8 cellular contexts compared by ENCODE assay signal in genomic region chr2:218892693-218893348, GRCh38. TPM values are rescaled to one million over a fixed set of nuclear protein-coding genes. Genes with fewer than 3 reads are reported as not detected.
DNase-seq lines count a peak whose midpoint lies in the region; ATAC-seq and TF ChIP-seq lines count a peak whose summit lies in the region.

No MANE protein-coding gene starts in this region.

- H3K4me3 ChIP-seq in BLaER1 (peak overlapping the region; percentile 59), muscle layer of colon (ENCODE audit: low read depth in 1 of 2, low read length in 2 of 2) (peak overlapping the region; percentile 27 to 38)

- H3K27me3 Mint-ChIP-seq in activated CD8-positive, alpha-beta T cell treated with anti-CD3 and anti-CD28 coated beads for 36 hours, result no peaks in the 10 kb centered on the region
- H3K27me3 Mint-ChIP-seq in effector memory CD8-positive, alpha-beta T cell, result no peaks in the 10 kb centered on the region

- peaks cover 51% of the 10 kb centered on the region for H3K4me1 Mint-ChIP-seq in activated CD8-positive, alpha-beta T cell treated with anti-CD3 and anti-CD28 coated beads for 36 hours (ENCODE audit: low read depth)
- H3K4me1 Mint-ChIP-seq in effector memory CD8-positive, alpha-beta T cell (ENCODE audit: low read depth in 2 of 2), result peaks cover 36 to 43% of the 10 kb centered on the region in 2 donors

- H3K4me3 Mint-ChIP-seq in activated CD8-positive, alpha-beta T cell treated with anti-CD3 and anti-CD28 coated beads for 36 hours, result peak overlapping the region; percentile 79
- peak overlapping the region; percentile 39 to 75 for H3K4me3 Mint-ChIP-seq in effector memory CD8-positive, alpha-beta T cell

- H3K27ac Mint-ChIP-seq in activated CD8-positive, alpha-beta T cell treated with anti-CD3 and anti-CD28 coated beads for 36 hours, result peak overlapping the region; percentile 89
- peak overlapping the region; percentile 93 to 94 for H3K27ac Mint-ChIP-seq in effector memory CD8-positive, alpha-beta T cell

- no peaks in the 10 kb centered on the region for H3K36me3 ChIP-seq in BLaER1
- H3K36me3 ChIP-seq in muscle layer of colon (ENCODE audit: insufficient read depth, low read length), result no peaks in the 10 kb centered on the region

- H3K27ac ChIP-seq in BLaER1 (peak overlapping the region; percentile 70), muscle layer of colon (ENCODE audit: low read depth, low read length) (no peak overlapping the region)

- ATAC-seq in GM19035 (IDR thresholded peaks at IDR 0.05; ENCODE audit: unreplicated experiment), result peak; percentile 45
- ATAC-seq in HG03280 (IDR thresholded peaks at IDR 0.05; ENCODE audit: unreplicated experiment), result peak; percentile 46
- peak; percentile 58 for ATAC-seq in activated CD8-positive, alpha-beta T cell treated with anti-CD3 and anti-CD28 coated beads for 36 hours
- peak; percentile 58 for ATAC-seq in effector memory CD8-positive, alpha-beta T cell (replicated peaks)

- POLR2A ChIA-PET in activated CD8-positive, alpha-beta T cell treated with anti-CD3 and anti-CD28 coated beads for 36 hours (lab: Charles Lee), result interaction anchor here (9.6 kb wide), 1 partner anchor 15 kb away, joined by 284 read pairs; the partner anchor contains the start of gene WNT10A

- H3K27me3 ChIP-seq in BLaER1 (peaks cover 15% of the 10 kb centered on the region), muscle layer of colon (ENCODE audit: control insufficient read depth in 1 of 2, insufficient read depth in 2 of 2, low read length in 2 of 2) (peaks cover 46 to 57% of the 10 kb centered on the region in 2 donors)

- TF ChIP-seq CTCF in activated CD8-positive, alpha-beta T cell treated with anti-CD3 and anti-CD28 coated beads for 36 hours (IDR thresholded peaks at IDR 0.05), result peak; percentile 52

- H3K36me3 Mint-ChIP-seq in activated CD8-positive, alpha-beta T cell treated with anti-CD3 and anti-CD28 coated beads for 36 hours (ENCODE audit: low read depth), result peaks cover 12% of the 10 kb centered on the region
- peaks cover 62% of the 10 kb centered on the region for H3K36me3 Mint-ChIP-seq in effector memory CD8-positive, alpha-beta T cell (ENCODE audit: insufficient read depth)

- H3K4me2 ChIP-seq in BLaER1, result peak overlapping the region; percentile 100

- H3K9ac ChIP-seq in BLaER1 (peak overlapping the region; percentile 11; the same call in 1 of the 2 replicates), muscle layer of colon (ENCODE audit: low read length) (no peak overlapping the region)

- H3K9me3 Mint-ChIP-seq in activated CD8-positive, alpha-beta T cell treated with anti-CD3 and anti-CD28 coated beads for 36 hours, result no peaks in the 10 kb centered on the region
- no peaks in the 10 kb centered on the region for H3K9me3 Mint-ChIP-seq in effector memory CD8-positive, alpha-beta T cell

- no peaks in the 10 kb centered on the region for H3K9me3 ChIP-seq in BLaER1
- no peaks in the 10 kb centered on the region for H3K9me3 ChIP-seq in muscle layer of colon (ENCODE audit: low read length)

- H3K4me1 ChIP-seq in BLaER1 (peaks cover 68% of the 10 kb centered on the region), muscle layer of colon (ENCODE audit: insufficient read depth, low read length) (peaks cover 10% of the 10 kb centered on the region)

- DNase-seq in NCI-H774 (lab: John Stamatoyannopoulos, UW), result peak; percentile 65
- peak; percentile 88 for DNase-seq in activated CD8-positive, alpha-beta T cell treated with anti-CD3 and anti-CD28 coated beads for 36 hours
- peak; percentile 82 to 86 (median 85) for DNase-seq in effector memory CD8-positive, alpha-beta T cell
- DNase-seq in stimulated activated CD8-positive, alpha-beta memory T cell treated with anti-CD3 and anti-CD28 coated beads, Interleukin-4, amount 100 ng/mL, for 48 hours, result peak; percentile 86

- CTCF ChIA-PET in activated CD8-positive, alpha-beta T cell treated with anti-CD3 and anti-CD28 coated beads for 36 hours (lab: Charles Lee), result interaction anchor here (1.0 to 16.7 kb wide), 6 partner anchors 12 to 89 kb away, joined by 3 to 1101 read pairs (median 4); partner anchors contain the start of gene WNT10A

- intact Hi-C loops in activated CD8-positive, alpha-beta T cell treated with anti-CD3 and anti-CD28 coated beads for 36 hours (cut with micrococcal nuclease), result no loop called here

- H4K20me1 ChIP-seq in BLaER1, result peaks cover 14% of the 10 kb centered on the region

RNA-seq across cellular contexts. Expression of gene WNT10A, which starts 12.2 kb away (rescaled TPM):
- total RNA-seq in activated CD8-positive, alpha-beta T cell treated with anti-CD3 and anti-CD28 coated beads for 36 hours, result 10 to 100 TPM; 27.9 to 29.2 TPM

RNA-seq across cellular contexts. Expression of gene WNT6, which starts 33.2 kb away (rescaled TPM):
- under 1 TPM; 0.25 to 0.34 TPM for total RNA-seq in activated CD8-positive, alpha-beta T cell treated with anti-CD3 and anti-CD28 coated beads for 36 hours
